ENCODE assay signal across 1 cellular context in the genomic region with DNA sequence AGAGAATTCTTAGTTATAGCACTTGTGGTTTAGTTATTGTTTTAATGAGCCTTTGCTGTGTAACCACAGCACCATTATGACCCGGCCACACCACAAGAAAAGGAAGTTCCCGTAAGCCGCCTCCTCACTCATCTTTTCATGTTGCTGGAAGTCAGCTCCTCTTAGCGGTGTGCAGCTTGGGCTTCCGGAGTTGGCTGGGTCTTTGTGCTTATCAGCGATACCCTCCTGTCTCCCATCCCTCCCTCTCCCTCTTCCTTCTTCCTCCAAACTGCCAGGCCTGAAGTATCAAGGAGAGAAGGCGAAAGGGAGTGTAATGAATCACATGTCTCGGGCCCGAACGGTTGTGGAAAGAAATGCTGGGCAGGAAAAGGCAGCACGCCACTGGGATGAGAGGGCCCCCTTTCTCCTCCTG.
TF ChIP-seq lines count a peak whose summit lies in the region.

No MANE protein-coding gene starts in this region.

TF ChIP-seq in K562, 482 proteins besides CTCF, POLR2A, EP300 and RAD21 (continued from another document):
- TF ChIP-seq E2F5 (CRISPR knock-in tag; IDR thresholded peaks at IDR 0.05) = no peak
- TF ChIP-seq, protein P1, sequence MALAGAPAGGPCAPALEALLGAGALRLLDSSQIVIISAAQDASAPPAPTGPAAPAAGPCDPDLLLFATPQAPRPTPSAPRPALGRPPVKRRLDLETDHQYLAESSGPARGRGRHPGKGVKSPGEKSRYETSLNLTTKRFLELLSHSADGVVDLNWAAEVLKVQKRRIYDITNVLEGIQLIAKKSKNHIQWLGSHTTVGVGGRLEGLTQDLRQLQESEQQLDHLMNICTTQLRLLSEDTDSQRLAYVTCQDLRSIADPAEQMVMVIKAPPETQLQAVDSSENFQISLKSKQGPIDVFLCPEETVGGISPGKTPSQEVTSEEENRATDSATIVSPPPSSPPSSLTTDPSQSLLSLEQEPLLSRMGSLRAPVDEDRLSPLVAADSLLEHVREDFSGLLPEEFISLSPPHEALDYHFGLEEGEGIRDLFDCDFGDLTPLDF (CRISPR knock-in tag; IDR thresholded peaks at IDR 0.05) = no peak
- TF ChIP-seq ZNF224 (CRISPR knock-in tag; IDR thresholded peaks at IDR 0.05) = no peak
- TF ChIP-seq SREBF1 (IDR thresholded peaks at IDR 0.05; ENCODE audit: borderline replicate concordance, low read depth, low read length) = no peak
- no peak for TF ChIP-seq CBX5 (IDR thresholded peaks at IDR 0.05; ENCODE audit: borderline replicate concordance, low read depth)
- TF ChIP-seq DLX4 (CRISPR knock-in tag; IDR thresholded peaks at IDR 0.05) = no peak
- TF ChIP-seq TARDBP (IDR thresholded peaks at IDR 0.05) = no peak
- TF ChIP-seq SMAD3 (CRISPR knock-in tag; conservative IDR thresholded peaks at IDR 0.05) = no peak
- TF ChIP-seq FOXK1 (CRISPR knock-in tag; IDR thresholded peaks at IDR 0.05; ENCODE audit: borderline replicate concordance) = no peak
- no peak for TF ChIP-seq ZNF76 (CRISPR knock-in tag; IDR thresholded peaks at IDR 0.05; ENCODE audit: borderline replicate concordance)
- no peak for TF ChIP-seq JUNB (CRISPR knock-in tag; conservative IDR thresholded peaks at IDR 0.05)
- no peak for TF ChIP-seq ZNF75A (CRISPR knock-in tag; IDR thresholded peaks at IDR 0.05)
- no peak for TF ChIP-seq CTCFL (IDR thresholded peaks at IDR 0.05; ENCODE audit: borderline replicate concordance, insufficient read depth, low read depth, low read length, poor library complexity, severe bottlenecking)
- TF ChIP-seq, protein P2, sequence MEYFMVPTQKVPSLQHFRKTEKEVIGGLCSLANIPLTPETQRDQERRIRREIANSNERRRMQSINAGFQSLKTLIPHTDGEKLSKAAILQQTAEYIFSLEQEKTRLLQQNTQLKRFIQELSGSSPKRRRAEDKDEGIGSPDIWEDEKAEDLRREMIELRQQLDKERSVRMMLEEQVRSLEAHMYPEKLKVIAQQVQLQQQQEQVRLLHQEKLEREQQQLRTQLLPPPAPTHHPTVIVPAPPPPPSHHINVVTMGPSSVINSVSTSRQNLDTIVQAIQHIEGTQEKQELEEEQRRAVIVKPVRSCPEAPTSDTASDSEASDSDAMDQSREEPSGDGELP (CRISPR knock-in tag; IDR thresholded peaks at IDR 0.05; ENCODE audit: borderline replicate concordance) = no peak
- 0 out of 2 replicates have a peak, but pooled peaks have one; percentile 40 for TF ChIP-seq SMAD4 (CRISPR knock-in tag; conservative IDR thresholded peaks at IDR 0.05)
- TF ChIP-seq ZNF311 (CRISPR knock-in tag; IDR thresholded peaks at IDR 0.05) = no peak
- TF ChIP-seq HNRNPH1 (optimal IDR thresholded peaks at IDR 0.05; ENCODE audit: low read depth, low read length) = no peak
- no peak for TF ChIP-seq MAFF (IDR thresholded peaks at IDR 0.05; ENCODE audit: low read length)
- peak; percentile 81 for TF ChIP-seq ETV1 (tag; conservative IDR thresholded peaks at IDR 0.05; ENCODE audit: low read depth)
- TF ChIP-seq POLR2AphosphoS5 (IDR thresholded peaks at IDR 0.05; ENCODE audit: control insufficient read depth, insufficient read depth, low read depth, low read length) = no peak
- TF ChIP-seq ZBTB1 (CRISPR knock-in tag; IDR thresholded peaks at IDR 0.05; ENCODE audit: borderline replicate concordance, low read depth) = no peak
